Comparison of ENCODE assay signal across 16 cellular contexts in the genomic region with DNA sequence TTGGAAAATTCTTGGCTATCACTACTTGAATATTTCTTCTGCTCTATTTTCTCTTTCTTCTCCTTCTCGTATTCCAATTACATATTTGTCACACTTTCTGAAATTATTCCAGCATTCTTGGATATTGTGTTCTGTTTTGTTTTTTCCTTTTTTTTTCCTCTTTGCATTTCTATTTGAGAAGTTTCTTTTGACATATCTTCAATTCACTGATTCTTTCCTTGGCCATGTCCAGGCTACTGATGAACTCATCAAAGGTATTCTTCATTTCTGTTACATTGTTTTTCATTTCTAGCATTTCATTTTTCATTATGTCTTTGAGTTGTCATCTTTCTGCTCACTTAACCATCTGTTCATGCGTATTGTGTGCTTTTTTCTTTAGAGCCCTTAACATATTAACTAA. TPM values are rescaled to one million over a fixed set of nuclear protein-coding genes. Genes with fewer than 3 reads are reported as not detected.
DNase-seq lines count a peak whose midpoint lies in the region; ATAC-seq, FAIRE-seq and TF ChIP-seq lines count a peak whose summit lies in the region.
"Had no signal": no experiment of that assay in that cellular context is flagged by ENCODE, and none has a peak within 500 bp of the region (broad histone marks: within the 10 kb centered on the region; RNA-seq: fewer than 3 reads in every experiment).

No MANE protein-coding gene starts in this region.

- H3K4me3 ChIP-seq in PC-3 (ENCODE audit: low read length) (no peak overlapping the region), astrocyte (ENCODE audit: insufficient read depth, low read depth, low read length) (no peak overlapping the region)
- H3K4me3 ChIP-seq: cardiac muscle cell had no signal

- POLR2A ChIA-PET in PC-3 (lab: Charles Lee; ENCODE audit: unreplicated experiment): no interaction called here

- H3K4me3 Mint-ChIP-seq in activated naive CD4-positive, alpha-beta T cell treated with anti-CD3 and anti-CD28 coated beads, Interleukin-2, amount 10 ng/mL, durations not matched to agents 7 days and 5 days: no peak overlapping the region
- peak overlapping the region; percentile 77 for H3K4me3 Mint-ChIP-seq in astrocyte (ENCODE audit: unreplicated experiment)
- H3K4me3 Mint-ChIP-seq in stimulated activated effector memory CD8-positive, alpha-beta T cell treated with anti-CD3 and anti-CD28 coated beads, Interleukin-12 subunit alpha, Interleukin-12 subunit beta, amount 100 ng/mL, for 72 hours: peak overlapping the region; percentile 90
- H3K4me3 Mint-ChIP-seq: mesothelial cell of epicardium had no signal

- no peak overlapping the region for H2AFZ ChIP-seq in PC-3 (ENCODE audit: low read length)
- H2AFZ ChIP-seq in astrocyte (ENCODE audit: low read depth, low read length): no peak overlapping the region

- H3K4me1 Mint-ChIP-seq in activated naive CD4-positive, alpha-beta T cell treated with anti-CD3 and anti-CD28 coated beads, Interleukin-2, amount 10 ng/mL, durations not matched to agents 7 days and 5 days: peaks cover 74% of the 10 kb centered on the region
- H3K4me1 Mint-ChIP-seq in astrocyte (ENCODE audit: low read depth, unreplicated experiment): peaks cover 36% of the 10 kb centered on the region
- peaks cover 63% of the 10 kb centered on the region for H3K4me1 Mint-ChIP-seq in stimulated activated effector memory CD8-positive, alpha-beta T cell treated with anti-CD3 and anti-CD28 coated beads, Interleukin-12 subunit alpha, Interleukin-12 subunit beta, amount 100 ng/mL, for 72 hours
- H3K4me1 Mint-ChIP-seq: mesothelial cell of epicardium had no signal

- H3K27ac ChIP-seq in PC-3 (ENCODE audit: low read length) (no peak overlapping the region), astrocyte (ENCODE audit: low read depth, low read length) (peak overlapping the region; percentile 71)
- H3K27ac ChIP-seq: cardiac muscle cell, KMS-11 had no signal

- ATAC-seq in activated naive CD4-positive, alpha-beta T cell treated with anti-CD3 and anti-CD28 coated beads, Interleukin-2, amount 50 U/mL, for 72 hours: no peak
- ATAC-seq in PC-3 (no peak), sciatic nerve (no peak)
- no peak for ATAC-seq in stimulated activated effector memory CD8-positive, alpha-beta T cell treated with anti-CD3 and anti-CD28 coated beads, Interleukin-12 subunit alpha, Interleukin-12 subunit beta, amount 100 ng/mL, for 72 hours

- CTCF ChIA-PET in activated naive CD4-positive, alpha-beta T cell treated with anti-CD3 and anti-CD28 coated beads, Interleukin-2, amount 10 ng/mL, durations not matched to agents 7 days and 5 days (lab: Charles Lee): no interaction called here
- CTCF ChIA-PET in PC-3 (lab: Charles Lee): no interaction called here

- DNase-seq in activated naive CD4-positive, alpha-beta T cell treated with anti-CD3 and anti-CD28 coated beads, Interleukin-2, amount 10 ng/mL, durations not matched to agents 7 days and 5 days: no peak
- no peak for DNase-seq in activated naive CD4-positive, alpha-beta T cell treated with anti-CD3 and anti-CD28 coated beads, Interleukin-2, amount 50 U/mL, for 72 hours (ENCODE audit: low spot score in 2 of 2)
- DNase-seq in PC-3 (no peak), astrocyte (ENCODE audit: low read depth) (no peak), NCI-H2171 (lab: John Stamatoyannopoulos, UW) (no peak), sciatic nerve (ENCODE audit: low spot score) (no peak), KBM-7 (no peak)
- DNase-seq in stimulated activated effector memory CD8-positive, alpha-beta T cell treated with anti-CD3 and anti-CD28 coated beads, Interleukin-12 subunit alpha, Interleukin-12 subunit beta, amount 100 ng/mL, for 72 hours (ENCODE audit: low spot score in 2 of 2): no peak
- DNase-seq: effector memory CD4-positive, alpha-beta T cell; NCI-H1105 treated with DMSO at 0.1 percent for 48 hours; NCI-H2171 treated with DMSO at 0.1 percent for 48 hours; nucleus accumbens; SIG-M5 had no signal

- H3K79me2 ChIP-seq in PC-3 (ENCODE audit: low read length): no peaks in the 10 kb centered on the region
- H3K79me2 ChIP-seq in astrocyte (ENCODE audit: insufficient read depth, low read length): no peaks in the 10 kb centered on the region

- H3K4me2 ChIP-seq in PC-3 (ENCODE audit: low read length) (0 out of 2 replicates have a peak overlapping the region, but pooled peaks have one; percentile 16), astrocyte (ENCODE audit: low read length) (peak overlapping the region; percentile 67)
- H3K4me2 ChIP-seq: KMS-11 had no signal

- peaks cover 11% of the 10 kb centered on the region for H3K9me3 ChIP-seq in PC-3 (ENCODE audit: low read length)
- no peaks in the 10 kb centered on the region for H3K9me3 ChIP-seq in astrocyte (ENCODE audit: insufficient read depth, low read depth, low read length)

- H3K9me2 ChIP-seq in PC-3 (replicated peaks; ENCODE audit: low read length): no peaks in the 10 kb centered on the region

- H3K27ac Mint-ChIP-seq in activated naive CD4-positive, alpha-beta T cell treated with anti-CD3 and anti-CD28 coated beads, Interleukin-2, amount 10 ng/mL, durations not matched to agents 7 days and 5 days: peak overlapping the region; percentile 58
- peak overlapping the region in 1 of 2 donors; percentile 52 for H3K27ac Mint-ChIP-seq in activated naive CD4-positive, alpha-beta T cell treated with anti-CD3 and anti-CD28 coated beads, Interleukin-2, amount 50 U/mL, for 72 hours
- H3K27ac Mint-ChIP-seq in astrocyte (ENCODE audit: unreplicated experiment): peak overlapping the region; percentile 95
- peak overlapping the region; percentile 2 for H3K27ac Mint-ChIP-seq in stimulated activated effector memory CD8-positive, alpha-beta T cell treated with anti-CD3 and anti-CD28 coated beads, Interleukin-12 subunit alpha, Interleukin-12 subunit beta, amount 100 ng/mL, for 72 hours
- H3K27ac Mint-ChIP-seq: mesothelial cell of epicardium had no signal

- no TSS peak for BruUV-seq in PC-3 (replicated peaks; lab: Mats Ljungman, UMichigan)

- H3K9me3 Mint-ChIP-seq in activated naive CD4-positive, alpha-beta T cell treated with anti-CD3 and anti-CD28 coated beads, Interleukin-2, amount 10 ng/mL, durations not matched to agents 7 days and 5 days: peaks cover 16% of the 10 kb centered on the region
- peaks cover 4 to 5% of the 10 kb centered on the region in 2 donors for H3K9me3 Mint-ChIP-seq in activated naive CD4-positive, alpha-beta T cell treated with anti-CD3 and anti-CD28 coated beads, Interleukin-2, amount 50 U/mL, for 72 hours
- peaks cover 7% of the 10 kb centered on the region for H3K9me3 Mint-ChIP-seq in astrocyte (ENCODE audit: unreplicated experiment)
- H3K9me3 Mint-ChIP-seq in stimulated activated effector memory CD8-positive, alpha-beta T cell treated with anti-CD3 and anti-CD28 coated beads, Interleukin-12 subunit alpha, Interleukin-12 subunit beta, amount 100 ng/mL, for 72 hours: peaks cover 5% of the 10 kb centered on the region

- no peak for FAIRE-seq in astrocyte (lab: Jason Lieb, UNC)

- peaks cover 62% of the 10 kb centered on the region for H3K36me3 Mint-ChIP-seq in activated naive CD4-positive, alpha-beta T cell treated with anti-CD3 and anti-CD28 coated beads, Interleukin-2, amount 10 ng/mL, durations not matched to agents 7 days and 5 days
- peaks cover 23 to 55% of the 10 kb centered on the region in 2 donors for H3K36me3 Mint-ChIP-seq in activated naive CD4-positive, alpha-beta T cell treated with anti-CD3 and anti-CD28 coated beads, Interleukin-2, amount 50 U/mL, for 72 hours
- peaks cover 2% of the 10 kb centered on the region for H3K36me3 Mint-ChIP-seq in astrocyte (ENCODE audit: low read depth, unreplicated experiment)
- peaks cover 70% of the 10 kb centered on the region for H3K36me3 Mint-ChIP-seq in stimulated activated effector memory CD8-positive, alpha-beta T cell treated with anti-CD3 and anti-CD28 coated beads, Interleukin-12 subunit alpha, Interleukin-12 subunit beta, amount 100 ng/mL, for 72 hours

- in situ Hi-C loops in KBM-7 (cut with MboI; ENCODE audit: low pct_unique_long_range_greater_than_20kb, low sequenced_read_pairs): no loop called here

- H3K9ac ChIP-seq in PC-3 (ENCODE audit: low read length) (no peak overlapping the region), astrocyte (ENCODE audit: low read length) (peak overlapping the region; percentile 5)
- H3K9ac ChIP-seq: KMS-11 had no signal

- TF ChIP-seq CTCF in PC-3 (conservative IDR thresholded peaks at IDR 0.05; ENCODE audit: low read depth, low read length) (no peak), astrocyte (IDR thresholded peaks at IDR 0.05; ENCODE audit: insufficient read depth, low read depth, low read length) (no peak)

- H3F3A ChIP-seq in PC-3 (ENCODE audit: low read length, unreplicated experiment): no peaks in the 10 kb centered on the region

- intact Hi-C loops in PC-3 (cut with micrococcal nuclease) (loop anchor here (5.0 kb wide), 1 partner anchor 186 kb away; a partner anchor contains a TSS), sciatic nerve (cut with DNase I) (no loop called here)

- H3K36me3 ChIP-seq in PC-3 (ENCODE audit: low read depth, low read length) (no peaks in the 10 kb centered on the region; the same call in 1 of the 2 replicates), astrocyte (ENCODE audit: insufficient read depth, low read length) (no peaks in the 10 kb centered on the region)
- H3K36me3 ChIP-seq: cardiac muscle cell had no signal

- H3K27me3 ChIP-seq in PC-3 (ENCODE audit: low read length): no peaks in the 10 kb centered on the region
- H3K27me3 ChIP-seq in astrocyte (ENCODE audit: insufficient read depth, low read length): no peaks in the 10 kb centered on the region
- H3K27me3 ChIP-seq: cardiac muscle cell had no signal

- H3K27me3 Mint-ChIP-seq in activated naive CD4-positive, alpha-beta T cell treated with anti-CD3 and anti-CD28 coated beads, Interleukin-2, amount 10 ng/mL, durations not matched to agents 7 days and 5 days: no peaks in the 10 kb centered on the region
- H3K27me3 Mint-ChIP-seq in astrocyte (ENCODE audit: low read depth, unreplicated experiment): no peaks in the 10 kb centered on the region

- H3K4me1 ChIP-seq in PC-3 (ENCODE audit: insufficient read depth, low read length) (peaks cover 15% of the 10 kb centered on the region), astrocyte (ENCODE audit: insufficient read depth, low read length) (peaks cover 9% of the 10 kb centered on the region)

- no peaks in the 10 kb centered on the region for H4K20me1 ChIP-seq in PC-3 (ENCODE audit: low read length)
- H4K20me1 ChIP-seq in astrocyte (ENCODE audit: insufficient read depth, low read length): no peaks in the 10 kb centered on the region

RNA-seq across cellular contexts. Expression of a gene that starts 5.3 kb away (rescaled TPM):
- total RNA-seq in activated naive CD4-positive, alpha-beta T cell treated with anti-CD3 and anti-CD28 coated beads, Interleukin-2, amount 50 U/mL, for 72 hours: 10 to 100 TPM; 75.8 to 77.7 TPM
- total RNA-seq in PC-3 (2014; rRNA removed) (1.7 TPM in 1 of 2 replicates, not detected in the other), astrocyte (14.1 and 18.5 TPM in 2 replicates), sciatic nerve (4.4 TPM)

RNA-seq across cellular contexts. Expression of a gene that starts 11.0 kb away (rescaled TPM):
- 100 to 1,000 TPM in 1 of 2 donors, 10 to 100 TPM in 1; 61.0 to 148 TPM for total RNA-seq in activated naive CD4-positive, alpha-beta T cell treated with anti-CD3 and anti-CD28 coated beads, Interleukin-2, amount 50 U/mL, for 72 hours
- 3.5 and 6.7 TPM in 2 replicates for total RNA-seq in PC-3 (2014; rRNA removed)
- total RNA-seq in astrocyte: 61.7 and 69.3 TPM in 2 replicates
- total RNA-seq in sciatic nerve: 40.5 TPM
